8 cellular contexts compared by ENCODE assay signal in genomic region chr17:48908853-48909394, GRCh38. TPM values are rescaled to one million over a fixed set of nuclear protein-coding genes. Genes with fewer than 3 reads are reported as not detected.
DNase-seq lines count a peak whose midpoint lies in the region; ATAC-seq, FAIRE-seq and TF ChIP-seq lines count a peak whose summit lies in the region.

No MANE protein-coding gene starts in this region.

- no peak for TF ChIP-seq CTCF in VCaP (conservative IDR thresholded peaks at IDR 0.05)

- peak overlapping the region; percentile 95 for H3K27ac ChIP-seq in VCaP

- in situ Hi-C loops in T47D (cut with HindIII; ENCODE audit: low pct_unique_long_range_greater_than_20kb, low sequenced_read_pairs), result no loop called here

- DNase-seq in GM12892 (ENCODE audit: insufficient read length) (peak; percentile 69), NCI-H2107 treated with DMSO at 0.1 percent for 48 hours (lab: John Stamatoyannopoulos, UW; ENCODE audit: unreplicated experiment) (peak; percentile 21), T47D (ENCODE audit: low read depth in 1 of 2, low spot score in 1 of 2) (peak; percentile 72 to 87), iPS-NIHi11 (ENCODE audit: low spot score) (peak; percentile 94), smooth muscle cell of the brain vasculature (ENCODE audit: low read depth, low spot score) (peak; percentile 62), cortex of kidney (lab: John Stamatoyannopoulos, UW) (no peak)

- peak; percentile 83 for FAIRE-seq in GM12892 (lab: Jason Lieb, UNC)

- peak; percentile 36 for ATAC-seq in HG02943 (IDR thresholded peaks at IDR 0.05; ENCODE audit: low read depth, unreplicated experiment)

- TF ChIP-seq POLR2A in GM12892 (IDR thresholded peaks at IDR 0.05; ENCODE audit: low read depth, low read length), result no peak; the same call in 1 of the 2 replicates

RNA-seq across cellular contexts. Expression of gene UBE2Z, which starts 0.7 kb away (rescaled TPM):
- 79.9 TPM for polyA plus RNA-seq in GM12892 (2012; ENCODE audit: missing spikeins)

RNA-seq across cellular contexts. Expression of gene ATP5MC1, which starts 16.3 kb away (rescaled TPM):
- 450 TPM for polyA plus RNA-seq in GM12892 (2012; ENCODE audit: missing spikeins)

RNA-seq across cellular contexts. Expression of gene SNF8, which starts 35.7 kb away (rescaled TPM):
- 75.4 TPM for polyA plus RNA-seq in GM12892 (2012; ENCODE audit: missing spikeins)

RNA-seq across cellular contexts. Expression of gene GIP, which starts 59.5 kb away (rescaled TPM):
- not detected for polyA plus RNA-seq in GM12892 (2012; ENCODE audit: missing spikeins)
